ENCODE assay signal across 8 cellular contexts in the genomic region with DNA sequence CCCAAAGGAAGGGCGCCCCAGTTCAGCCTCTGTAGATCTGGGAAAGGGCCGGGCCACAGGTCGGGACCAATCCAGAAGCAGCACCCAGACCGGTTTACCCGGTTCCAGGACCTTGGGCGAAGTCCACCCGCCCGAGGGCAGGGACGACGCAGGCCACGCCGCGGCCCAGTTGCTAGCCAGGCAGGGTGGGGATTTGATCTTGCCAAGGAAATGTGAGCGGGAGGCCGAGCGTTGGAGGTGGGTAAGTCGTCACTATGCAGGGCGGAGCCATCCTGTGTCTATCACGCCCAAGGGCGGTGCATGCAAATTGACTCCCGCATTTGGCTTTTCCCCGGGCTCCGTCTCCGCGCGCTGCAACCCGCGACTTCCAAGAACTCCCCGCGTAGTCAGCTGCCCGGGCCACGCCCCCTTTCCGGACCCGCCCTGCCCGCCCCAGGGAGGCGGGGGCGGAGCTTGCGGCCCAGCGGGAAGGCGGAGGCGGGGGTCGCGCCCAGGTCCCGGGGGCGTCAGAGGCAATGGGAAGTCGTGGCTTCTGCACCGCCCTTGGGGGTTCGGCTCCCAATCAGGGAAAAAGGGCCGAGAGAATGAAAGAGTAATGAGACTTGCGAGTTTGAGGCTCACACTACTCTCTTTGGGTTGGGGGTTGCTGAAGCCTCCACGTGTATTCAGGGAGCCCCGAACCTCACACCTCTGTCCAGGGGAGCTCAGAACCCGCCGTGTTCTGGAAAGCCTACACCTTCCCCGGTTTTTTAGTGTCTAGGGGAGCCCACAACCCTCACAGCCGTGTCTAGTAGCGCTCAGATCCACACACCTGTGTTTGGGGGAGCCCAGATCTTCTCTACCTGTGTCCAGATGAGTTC. TPM values are rescaled to one million over a fixed set of nuclear protein-coding genes. Genes with fewer than 3 reads are reported as not detected.
DNase-seq lines count a peak whose midpoint lies in the region; ATAC-seq and TF ChIP-seq lines count a peak whose summit lies in the region.

No MANE protein-coding gene starts in this region.

- H3K36me3 ChIP-seq in DND-41 (ENCODE audit: insufficient read depth, low read length) (no peaks in the 10 kb centered on the region), spleen (no peaks in the 10 kb centered on the region)

- H3K79me2 ChIP-seq in DND-41 (ENCODE audit: insufficient read depth, low read length): no peaks in the 10 kb centered on the region

- peak; percentile 96 for DNase-seq in DND-41
- DNase-seq in NCI-H2227 treated with DMSO at 0.1 percent for 48 hours (lab: John Stamatoyannopoulos, UW): peak; percentile 70
- peak; percentile 52 to 68 (median 57) for DNase-seq in activated CD4-positive, CD25-positive, alpha-beta regulatory T cell (lab: John Stamatoyannopoulos, UW)
- peak in 60 of 61 donors; percentile 50 to 97 (median 84) for DNase-seq in caudate nucleus (lab: John Stamatoyannopoulos, UW)
- peak; percentile 100 for DNase-seq in islet precursor cell
- peak; percentile 97 for DNase-seq in spleen
- DNase-seq in NCI-H187 treated with DMSO at 0.1 percent for 48 hours (lab: John Stamatoyannopoulos, UW): no peak

- H3K27ac ChIP-seq in DND-41 (ENCODE audit: low read length) (peak overlapping the region; percentile 84), caudate nucleus (ENCODE audit: low read depth, low read length) (peak overlapping the region; percentile 87), spleen (peak overlapping the region; percentile 88 to 97 (median 94))

- H3K4me2 ChIP-seq in DND-41 (ENCODE audit: insufficient read depth, low read length): peak overlapping the region; percentile 89

- peak; percentile 75 for ATAC-seq in DND-41 (ENCODE audit: insufficient read depth, low read depth)
- peak; percentile 49 for ATAC-seq in HG02798 (IDR thresholded peaks at IDR 0.05; ENCODE audit: poor library complexity, unreplicated experiment)

- WGBS in spleen, 5 donors: 1 to 2% (median 1%) methylated on average over 46 to 57 of the region's 57 CpGs

- TF ChIP-seq POLR2A in spleen (IDR thresholded peaks at IDR 0.05): no peak

- H2AFZ ChIP-seq in DND-41 (ENCODE audit: low read depth, low read length): peak overlapping the region; percentile 85

- peak overlapping the region; percentile 26 to 58; a peak in 3 of 4 replicates for H3K4me3 ChIP-seq in DND-41 (ENCODE audit: low read depth in 1 of 2, low read length in 2 of 2)
- H3K4me3 ChIP-seq in spleen: peak overlapping the region; percentile 7 to 69 (median 41)

- TF ChIP-seq CTCF in DND-41 (IDR thresholded peaks at IDR 0.05; ENCODE audit: borderline replicate concordance, extremely low read depth, low read length, poor library complexity, severe bottlenecking) (no peak), spleen (IDR thresholded peaks at IDR 0.05 in 8 of 11, conservative IDR thresholded peaks at IDR 0.05 in 3 of 11) (peak in 2 of 11 experiments; percentile 20 to 22)

- intact Hi-C loops in spleen (cut with DNase I; ENCODE audit: low total_unique reads): no loop called here

- H4K20me1 ChIP-seq in DND-41 (ENCODE audit: insufficient read depth, low read length): no peaks in the 10 kb centered on the region

- H3K4me1 ChIP-seq in DND-41 (ENCODE audit: insufficient read depth, low read length) (peaks cover 58% of the 10 kb centered on the region), spleen (peaks cover 57 to 100% (median 80%) of the 10 kb centered on the region in 6 donors)

- H3K27me3 ChIP-seq in DND-41 (ENCODE audit: insufficient read depth, low read length, poor library complexity) (no peaks in the 10 kb centered on the region), spleen (replicated peaks in 1 of 7) (no peaks in the 10 kb centered on the region)

- H3K9ac ChIP-seq in DND-41 (ENCODE audit: low read depth, low read length): peak overlapping the region; percentile 78

- H3K9me3 ChIP-seq in DND-41 (ENCODE audit: insufficient read depth, low read length, severe bottlenecking): no peaks in the 10 kb centered on the region
- H3K9me3 ChIP-seq in spleen: no peaks in the 10 kb centered on the region

RNA-seq across cellular contexts. Expression of a gene that starts 12.8 kb away (rescaled TPM):
- total RNA-seq in spleen: 100 to 1,000 TPM in 4 of 7 donors, 10 to 100 TPM in 3; 59.7 to 131 (median 104) TPM
- polyA plus RNA-seq in spleen: 10 to 100 TPM; 56.7 to 92.2 (median 76.6) TPM

RNA-seq across cellular contexts. Expression of a gene that starts 12.8 kb away (rescaled TPM):
- total RNA-seq in spleen: 10 to 100 TPM; 43.8 to 89.5 (median 55.8) TPM
- polyA plus RNA-seq in spleen: 10 to 100 TPM; 78.3 to 98.0 (median 93.7) TPM

RNA-seq across cellular contexts. Expression of a gene that starts 44.9 kb away (rescaled TPM):
- total RNA-seq in spleen: 10 to 100 TPM; 22.0 to 47.0 (median 37.7) TPM
- polyA plus RNA-seq in spleen: 10 to 100 TPM in 1 of 3 donors, 1 to 10 TPM in 2; 5.5 to 32.8 (median 7.1) TPM

RNA-seq across cellular contexts. Expression of a gene that starts 46.4 kb away (rescaled TPM):
- 10 to 100 TPM; 27.7 to 72.8 (median 37.5) TPM for total RNA-seq in spleen
- 100 to 1,000 TPM in 2 of 3 donors, 10 to 100 TPM in 1; 76.2 to 109 (median 107) TPM for polyA plus RNA-seq in spleen
